In genomic region chr12:76694369-76694768, GRCh38 we compare ENCODE assay signal across 15 cellular contexts.
"Had no signal": no experiment of that assay in that cellular context is flagged by ENCODE, and none has a peak within 500 bp of the region (broad histone marks: within the 10 kb centered on the region; RNA-seq: fewer than 3 reads in every experiment).

No MANE protein-coding gene starts in this region.

- DNase-seq: dorsolateral prefrontal cortex; effector CD4-positive, alpha-beta T cell; foreskin fibroblast; mucosa of descending colon; naive B cell; stimulated activated CD4-positive, alpha-beta T cell treated with anti-CD3 and anti-CD28 coated beads, Interleukin-2, amount 100 ng/mL, for 24 hours; stimulated activated CD4-positive, alpha-beta T cell treated with anti-CD3 and anti-CD28 coated beads, Interleukin-4, amount 100 ng/mL, for 24 hours; stimulated activated naive CD8-positive, alpha-beta T cell treated with anti-CD3 and anti-CD28 coated beads, Interleukin-15, Interleukin-2, amounts not matched to agents 100 U/mL and 50 U/mL, for 24 hours; transverse colon had no signal

- ATAC-seq: gastrocnemius medialis; left lobe of liver; mucosa of descending colon; natural killer cell treated with Interleukin-12 subunit alpha and Interleukin-12 subunit beta and Interleukin-15 and Interleukin-18, amount 100 ng/mL, for 72 hours; pancreas; sciatic nerve; stimulated activated effector memory CD8-positive, alpha-beta T cell treated with anti-CD3 and anti-CD28 coated beads, Interleukin-12 subunit alpha, Interleukin-12 subunit beta, amount 100 ng/mL, for 72 hours; stimulated activated naive CD8-positive, alpha-beta T cell treated with anti-CD3 and anti-CD28 coated beads, Interleukin-15, Interleukin-2, amounts not matched to agents 100 U/mL and 50 U/mL, for 24 hours had no signal
